In genomic region chr2:73292906-73293533, GRCh38 we compare ENCODE assay signal across 8 cellular contexts. TPM values are rescaled to one million over a fixed set of nuclear protein-coding genes. Genes with fewer than 3 reads are reported as not detected.
A peak's percentile ranks its signal among the peaks of the same experiment; 100 is the strongest.
DNase-seq lines count a peak whose midpoint lies in the region; ATAC-seq and TF ChIP-seq lines count a peak whose summit lies in the region.

No MANE protein-coding gene starts in this region.

- H3K9ac ChIP-seq in PC-3 (ENCODE audit: low read length) (no peak overlapping the region), neuronal stem cell (ENCODE audit: low read depth, low read length, poor library complexity) (no peak overlapping the region)

- no peak overlapping the region for H2BK15ac ChIP-seq in neuronal stem cell (ENCODE audit: low read length)

- H3K79me1 ChIP-seq in neuronal stem cell (ENCODE audit: low read depth, low read length): no peaks in the 10 kb centered on the region

- intact Hi-C loops in PC-3 (cut with micrococcal nuclease): no loop called here

- H2BK5ac ChIP-seq in neuronal stem cell (ENCODE audit: low read length): no peak overlapping the region

- no peaks in the 10 kb centered on the region for H3K79me2 ChIP-seq in PC-3 (ENCODE audit: low read length)

- no peak overlapping the region for H2AFZ ChIP-seq in PC-3 (ENCODE audit: low read length)
- peak overlapping the region; percentile 86 for H2AFZ ChIP-seq in neuronal stem cell (ENCODE audit: low read length)

- peak overlapping the region; percentile 29 for H3K23ac ChIP-seq in neuronal stem cell (ENCODE audit: low read depth, low read length, poor library complexity)

- H3K14ac ChIP-seq in neuronal stem cell (ENCODE audit: low read length): no peak overlapping the region

- no peak overlapping the region for H2BK120ac ChIP-seq in neuronal stem cell (ENCODE audit: low read depth, low read length)

- H4K8ac ChIP-seq in neuronal stem cell (ENCODE audit: low read depth, low read length): no peak overlapping the region

- H3K4me3 ChIP-seq in PC-3 (ENCODE audit: low read length) (peak overlapping the region; percentile 59), neuronal stem cell (ENCODE audit: low read length in 2 of 2) (peak overlapping the region; percentile 53 to 69)

- peaks cover 79% of the 10 kb centered on the region for H3K27me3 ChIP-seq in PC-3 (ENCODE audit: low read length)
- peaks cover 20 to 89% (median 67%) of the 10 kb centered on the region in 3 experiments for H3K27me3 ChIP-seq in neuronal stem cell (ENCODE audit: control insufficient read depth in 3 of 3, insufficient read depth in 3 of 3, low read depth in 1 of 3, low read length in 3 of 3)

- H3F3A ChIP-seq in PC-3 (ENCODE audit: low read length, unreplicated experiment): no peaks in the 10 kb centered on the region

- no peak overlapping the region for H3K18ac ChIP-seq in neuronal stem cell (ENCODE audit: low read length)

- peak overlapping the region; percentile 80 for H3K4me2 ChIP-seq in PC-3 (ENCODE audit: low read length)
- peak overlapping the region; percentile 78 for H3K4me2 ChIP-seq in neuronal stem cell (ENCODE audit: insufficient read depth, low read length, poor library complexity, severe bottlenecking)

- WGBS in neuronal stem cell (ENCODE audit: extremely low coverage in 2 of 2, insufficient read length in 2 of 2, insufficient replicate concordance in 1 of 2), 2 donors: no CpG with 5 or more reads among the region's 64 CpGs

- CTCF ChIA-PET in PC-3 (lab: Charles Lee): no interaction called here

- no peak for TF ChIP-seq CTCF in PC-3 (conservative IDR thresholded peaks at IDR 0.05; ENCODE audit: low read depth, low read length)

- DNase-seq in NCI-H748 (lab: John Stamatoyannopoulos, UW; ENCODE audit: unreplicated experiment) (peak; percentile 20), NCI-H748 treated with DMSO at 0.1 percent for 48 hours (lab: John Stamatoyannopoulos, UW) (no peak), PC-3 (no peak), ecto neural progenitor cell (ENCODE audit: low spot score) (peak; percentile 55), neuronal stem cell (ENCODE audit: low spot score) (no peak), GM19240 (ENCODE audit: insufficient read length, low spot score) (no peak), SKM-1 treated with dmso at 0.1 percent for 144 hours (lab: John Stamatoyannopoulos, UW; ENCODE audit: unreplicated experiment) (no peak), AG08396 (ENCODE audit: low spot score) (no peak)

- no peak overlapping the region for H3K27ac ChIP-seq in PC-3 (ENCODE audit: low read length)
- H3K27ac ChIP-seq in neuronal stem cell (replicated peaks; ENCODE audit: low read length): no peak overlapping the region

- H4K20me1 ChIP-seq in PC-3 (ENCODE audit: low read length): no peaks in the 10 kb centered on the region

- no peak overlapping the region for H3K4ac ChIP-seq in neuronal stem cell (ENCODE audit: low read length)

- no peaks in the 10 kb centered on the region for H3K36me3 ChIP-seq in PC-3 (ENCODE audit: low read depth, low read length)
- no peaks in the 10 kb centered on the region for H3K36me3 ChIP-seq in neuronal stem cell (replicated peaks in 1 of 2; ENCODE audit: control insufficient read depth in 2 of 2, insufficient read depth in 2 of 2, low read length in 2 of 2)

- no peaks in the 10 kb centered on the region for H3K9me2 ChIP-seq in PC-3 (replicated peaks; ENCODE audit: low read length)

- POLR2A ChIA-PET in PC-3 (lab: Charles Lee; ENCODE audit: unreplicated experiment): no interaction called here

- ATAC-seq in PC-3: no peak

- H3K9me3 ChIP-seq in PC-3 (ENCODE audit: low read length): no peaks in the 10 kb centered on the region
- peaks cover 0 to 3% of the 10 kb centered on the region in 2 donors for H3K9me3 ChIP-seq in neuronal stem cell (replicated peaks in 1 of 2; ENCODE audit: control insufficient read depth in 2 of 2, insufficient read depth in 1 of 2, low read depth in 1 of 2, low read length in 2 of 2)

- H3K4me1 ChIP-seq in PC-3 (ENCODE audit: insufficient read depth, low read length) (no peaks in the 10 kb centered on the region), neuronal stem cell (ENCODE audit: control insufficient read depth in 2 of 2, insufficient read depth in 1 of 2, low read depth in 1 of 2, low read length in 2 of 2) (peaks cover 7 to 12% of the 10 kb centered on the region in 2 donors)

- BruUV-seq in PC-3 (replicated peaks; lab: Mats Ljungman, UMichigan): no TSS peak

- no peak overlapping the region for H2BK12ac ChIP-seq in neuronal stem cell (ENCODE audit: low read length)

- H4K91ac ChIP-seq in neuronal stem cell (ENCODE audit: low read depth, low read length, poor library complexity): no peak overlapping the region

- H2AK5ac ChIP-seq in neuronal stem cell (ENCODE audit: low read depth, low read length): no peak overlapping the region

RNA-seq across cellular contexts. Expression of gene EGR4, which starts 0.3 kb away (rescaled TPM):
- not detected in 2 replicates for total RNA-seq in PC-3 (2014; rRNA removed)
- polyA plus RNA-seq in neuronal stem cell (2013, experiment 1 of 2): 0.10 TPM
- polyA plus RNA-seq in neuronal stem cell (2013, experiment 2 of 2): 0.10 TPM

RNA-seq across cellular contexts. Expression of gene FBXO41, which starts 8.7 kb away (rescaled TPM):
- total RNA-seq in PC-3 (2014; rRNA removed): 4.2 and 7.7 TPM in 2 replicates
- polyA plus RNA-seq in neuronal stem cell (2013, experiment 1 of 2): 3.3 TPM
- polyA plus RNA-seq in neuronal stem cell (2013, experiment 2 of 2): 3.3 TPM

RNA-seq across cellular contexts. Expression of gene CCT7, which starts 58.9 kb away (rescaled TPM):
- 517 and 538 TPM in 2 replicates for total RNA-seq in PC-3 (2014; rRNA removed)
- polyA plus RNA-seq in neuronal stem cell (2013, experiment 1 of 2): 438 TPM
- 440 TPM for polyA plus RNA-seq in neuronal stem cell (2013, experiment 2 of 2)

RNA-seq across cellular contexts. Expression of gene PRADC1, which starts 60.0 kb away (rescaled TPM):
- 62.5 and 65.7 TPM in 2 replicates for total RNA-seq in PC-3 (2014; rRNA removed)
- polyA plus RNA-seq in neuronal stem cell (2013, experiment 1 of 2): 9.8 TPM
- polyA plus RNA-seq in neuronal stem cell (2013, experiment 2 of 2): 9.4 TPM

Comparison
In these comparisons a context has a peak if more than half of its experiments do, and no peak if none do; other contexts are left out.
1. DNase-seq: peak in NCI-H748 (single experiment) and ecto neural progenitor cell (single experiment); none in NCI-H748 treated with DMSO at 0.1 percent for 48 hours (single experiment), PC-3 (single experiment), neuronal stem cell (single experiment), GM19240 (single experiment), SKM-1 treated with dmso at 0.1 percent for 144 hours (single experiment) and AG08396 (single experiment).